In the genomic region with DNA sequence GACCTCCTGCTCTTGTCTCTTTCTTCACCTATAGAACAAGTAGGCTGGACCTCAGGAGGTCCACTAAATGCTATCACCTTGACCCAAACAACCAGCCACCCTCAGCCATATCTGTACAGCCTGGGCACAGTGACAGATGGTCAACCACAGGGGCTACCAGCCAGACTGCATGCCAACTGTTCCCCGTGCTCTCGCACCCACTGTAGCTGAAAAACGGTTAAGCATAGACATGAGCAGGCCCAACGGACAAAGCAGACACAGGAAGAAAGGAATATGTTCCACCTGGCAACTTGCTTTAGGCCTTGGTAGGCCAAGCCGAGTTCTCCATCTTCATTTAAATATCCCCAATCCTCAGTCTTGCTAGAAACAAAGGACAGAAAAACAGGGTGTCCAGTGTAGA, we compare ENCODE assay signal across 20 cellular contexts. TPM values are rescaled to one million over a fixed set of nuclear protein-coding genes. Genes with fewer than 3 reads are reported as not detected.
DNase-seq lines count a peak whose midpoint lies in the region; ATAC-seq and TF ChIP-seq lines count a peak whose summit lies in the region.
"Had no signal": no experiment of that assay in that cellular context is flagged by ENCODE, and none has a peak within 500 bp of the region (broad histone marks: within the 10 kb centered on the region; RNA-seq: fewer than 3 reads in every experiment).

No MANE protein-coding gene starts in this region.

- no peaks in the 10 kb centered on the region for H3K9me3 ChIP-seq in heart right ventricle
- H3K9me3 ChIP-seq: A549 had no signal

- H3K4me3 ChIP-seq in heart right ventricle: no peak overlapping the region
- H3K4me3 ChIP-seq: A549 had no signal

- H3K4me1 ChIP-seq in heart right ventricle: peaks cover 0 to 3% (median 0%) of the 10 kb centered on the region in 9 donors

- no peaks in the 10 kb centered on the region for H3K36me3 ChIP-seq in heart right ventricle

- H3K27me3 ChIP-seq in heart right ventricle: no peaks in the 10 kb centered on the region

- WGBS in heart right ventricle, 2 donors: 92 to 93% methylated on average over 5 of the region's 5 CpGs

- H3K27ac ChIP-seq in heart right ventricle: no peak overlapping the region
- H3K27ac ChIP-seq: 22Rv1, C4-2B had no signal

- no peak for ATAC-seq in HG02798 (IDR thresholded peaks at IDR 0.05; ENCODE audit: poor library complexity, unreplicated experiment)
- ATAC-seq in heart right ventricle: no peak
- ATAC-seq: A549, HCT116, HepG2 had no signal

- no peak for TF ChIP-seq CTCF in heart right ventricle (IDR thresholded peaks at IDR 0.05)

- DNase-seq in NCI-H2171 treated with DMSO at 0.1 percent for 48 hours (lab: John Stamatoyannopoulos, UW) (peak; percentile 79), NCI-H2171 (lab: John Stamatoyannopoulos, UW) (no peak), NCI-H524 (lab: John Stamatoyannopoulos, UW) (peak; percentile 38 to 72), cerebellar cortex (ENCODE audit: low spot score) (peak; percentile 66), heart right ventricle (no peak)
- no peak for DNase-seq in activated CD8-positive, alpha-beta memory T cell treated with anti-CD3 and anti-CD28 coated beads, Interleukin-2, amount 50 U/mL, for 4 hours
- DNase-seq: AML-193; CD4-positive, alpha-beta memory T cell; DMS53; DND-41; EL; GOT3; H7; HFFc6 had no signal

- intact Hi-C loops in heart right ventricle (cut with DNase I): loop anchor here in 6 of 10 donors (2.0 to 10.0 kb wide), 6 partner anchors 62 to 1182 kb away; partner anchors contain the start of gene LIPG (in 3 of the 6)

RNA-seq across cellular contexts. Expression of gene ACAA2, which starts 43.2 kb away (rescaled TPM):
- total RNA-seq in heart right ventricle: 100 to 1,000 TPM; 171 to 377 (median 251) TPM
- 100 to 1,000 TPM in 1 of 2 donors, 10 to 100 TPM in 1; 46.7 to 119 TPM for polyA plus RNA-seq in heart right ventricle

Comparison
In these comparisons a context has a peak if more than half of its experiments do, and no peak if none do; other contexts are left out.
1. DNase-seq: peak in NCI-H2171 treated with DMSO at 0.1 percent for 48 hours (single experiment), NCI-H524 (2 of 2) and cerebellar cortex (single experiment); none in NCI-H2171 (single experiment), heart right ventricle (0 of 2) and activated CD8-positive, alpha-beta memory T cell treated with anti-CD3 and anti-CD28 coated beads, Interleukin-2, amount 50 U/mL, for 4 hours (single experiment).